36 cellular contexts compared by ENCODE assay signal in the genomic region with DNA sequence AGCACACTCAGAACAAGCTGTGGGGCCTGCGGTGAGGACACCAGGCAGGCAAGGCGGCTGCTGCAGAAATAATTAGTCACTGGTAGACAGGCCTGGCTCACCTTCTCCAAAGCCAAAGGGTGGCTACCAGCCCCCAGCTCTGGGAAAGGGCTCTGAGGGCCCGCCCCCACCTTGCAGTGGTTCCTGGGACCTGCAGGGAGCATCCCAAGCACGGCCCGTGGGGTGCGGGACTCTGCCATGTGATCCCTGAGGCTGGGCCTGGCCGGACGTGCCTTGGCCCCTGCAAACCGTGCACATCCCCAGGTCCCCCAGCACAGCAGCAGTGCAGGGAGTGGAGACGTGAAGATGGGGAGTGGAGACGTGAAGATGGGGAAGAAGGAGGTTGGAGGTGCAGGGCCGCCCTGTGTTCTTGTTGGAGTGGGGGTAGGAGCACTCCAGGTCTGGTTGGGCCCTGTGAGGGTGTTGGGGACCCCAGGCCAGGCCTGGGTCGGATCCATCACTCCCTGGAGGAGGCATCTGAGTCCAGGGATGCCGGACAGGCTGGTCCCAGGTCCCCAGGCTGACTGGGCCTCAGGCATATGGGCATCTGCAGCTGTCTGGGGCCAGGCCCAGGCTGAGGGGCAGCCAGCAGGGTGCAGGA.
"Had no signal": no experiment of that assay in that cellular context is flagged by ENCODE, and none has a peak within 500 bp of the region (broad histone marks: within the 10 kb centered on the region; RNA-seq: fewer than 3 reads in every experiment).

No MANE protein-coding gene starts in this region.

- DNase-seq: activated CD4-positive, alpha-beta memory T cell treated with anti-CD3 and anti-CD28 coated beads for 36 hours; activated CD4-positive, alpha-beta T cell treated with anti-CD3 and anti-CD28 coated beads for 36 hours; activated CD4-positive, alpha-beta T cell treated with anti-CD3 and anti-CD28 coated beads, Interleukin-2, amount 10 ng/mL, durations not matched to agents 24 days and 14 days; activated CD4-positive, CD25-positive, alpha-beta regulatory T cell; activated CD4-positive, CD25-positive, alpha-beta regulatory T cell treated with anti-CD3 and anti-CD28 coated beads, Interleukin-2, amount 50 U/mL, for 72 hours; activated CD8-positive, alpha-beta memory T cell treated with anti-CD3 and anti-CD28 coated beads, Interleukin-2, amount 10 ng/mL, durations not matched to agents 7 days and 5 days; activated CD8-positive, alpha-beta memory T cell treated with anti-CD3 and anti-CD28 coated beads, Interleukin-2, amount 50 U/mL, for 4 hours; activated CD8-positive, alpha-beta T cell treated with anti-CD3 and anti-CD28 coated beads, Interleukin-2, amount 10 ng/mL, durations not matched to agents 7 days and 5 days; activated effector memory CD4-positive, alpha-beta T cell treated with anti-CD3 and anti-CD28 coated beads, Interleukin-2, amount 50 U/mL, for 16 hours; activated naive CD4-positive, alpha-beta T cell treated with anti-CD3 and anti-CD28 coated beads for 36 hours; activated naive CD8-positive, alpha-beta T cell treated with anti-CD3 and anti-CD28 coated beads for 36 hours; activated naive CD8-positive, alpha-beta T cell treated with anti-CD3 and anti-CD28 coated beads, Interleukin-2, amount 50 U/mL, for 24 hours; activated T-cell treated with anti-CD3 and anti-CD28 coated beads, Interleukin-2, amount 50 U/mL, for 1 hour; activated T-cell treated with anti-CD3 and anti-CD28 coated beads, Interleukin-2, amount 50 U/mL, for 48 hours; adrenal gland; amygdala; aorta; body of pancreas; caudate nucleus; cortex of kidney; dermis blood vessel endothelial cell; effector CD4-positive, alpha-beta T cell; effector memory CD8-positive, alpha-beta T cell; erythroblast; foreskin melanocyte; T-helper 1 cell; T-helper 17 cell; T1000; WERI-Rb-1 had no signal

- H3K9me3 ChIP-seq: adrenal gland, body of pancreas, esophagus muscularis mucosa, gastroesophageal sphincter had no signal

- H3K36me3 ChIP-seq: adrenal gland, esophagus muscularis mucosa, gastroesophageal sphincter, WERI-Rb-1 had no signal

- H3K4me1 ChIP-seq: adrenal gland had no signal

- H3K27me3 ChIP-seq: adrenal gland, body of pancreas, esophagus muscularis mucosa, gastroesophageal sphincter had no signal

- H3K36me3 Mint-ChIP-seq: activated CD4-positive, alpha-beta memory T cell treated with anti-CD3 and anti-CD28 coated beads for 36 hours; activated CD8-positive, alpha-beta memory T cell treated with anti-CD3 and anti-CD28 coated beads, Interleukin-2, amount 10 ng/mL, durations not matched to agents 7 days and 5 days; activated naive CD4-positive, alpha-beta T cell treated with anti-CD3 and anti-CD28 coated beads, Interleukin-2, amount 50 U/mL, for 24 hours; activated naive CD8-positive, alpha-beta T cell treated with anti-CD3 and anti-CD28 coated beads for 36 hours had no signal

- H3K27ac Mint-ChIP-seq: activated CD4-positive, alpha-beta memory T cell treated with anti-CD3 and anti-CD28 coated beads for 36 hours; activated CD4-positive, alpha-beta T cell treated with anti-CD3 and anti-CD28 coated beads for 36 hours; activated CD4-positive, alpha-beta T cell treated with anti-CD3 and anti-CD28 coated beads, Interleukin-2, amount 10 ng/mL, durations not matched to agents 24 days and 14 days; activated CD8-positive, alpha-beta memory T cell treated with anti-CD3 and anti-CD28 coated beads, Interleukin-2, amount 10 ng/mL, durations not matched to agents 7 days and 5 days; activated CD8-positive, alpha-beta T cell treated with anti-CD3 and anti-CD28 coated beads, Interleukin-2, amount 10 ng/mL, durations not matched to agents 7 days and 5 days; activated naive CD4-positive, alpha-beta T cell treated with anti-CD3 and anti-CD28 coated beads for 36 hours; activated naive CD4-positive, alpha-beta T cell treated with anti-CD3 and anti-CD28 coated beads, Interleukin-2, amount 50 U/mL, for 24 hours; activated naive CD8-positive, alpha-beta T cell treated with anti-CD3 and anti-CD28 coated beads for 36 hours; activated naive CD8-positive, alpha-beta T cell treated with anti-CD3 and anti-CD28 coated beads, Interleukin-2, amount 50 U/mL, for 24 hours; activated T-helper 1 cell treated with anti-CD3 and anti-CD28 coated beads, Interleukin-12 subunit alpha, Interleukin-12 subunit beta, Interleukin-2, Interleukin-4 antibody, amounts not matched to agents 30 ng/mL and 10 ng/mL and 1 ng/mL, durations not matched to agents 14 hours and 24 hours and 36 hours; activated T-helper 2 cell treated with anti-CD3 and anti-CD28 coated beads, Interferon-gamma antibody, Interleukin-2, Interleukin-4, amounts not matched to agents 10 μg/mL and 5 μg/mL and 100 μg/mL, durations not matched to agents 14 hours and 24 hours and 36 hours; T-helper 17 cell; T-helper 2 cell treated with Interferon-gamma antibody and Interleukin-4, amounts not matched to agents 5 μg/mL and 100 μg/mL, for 36 hours had no signal

- FAIRE-seq: colon had no signal

- H3K27ac ChIP-seq: adrenal gland, body of pancreas, esophagus muscularis mucosa, gastroesophageal sphincter, WERI-Rb-1 had no signal

- H3K4me1 Mint-ChIP-seq: activated CD4-positive, alpha-beta T cell treated with anti-CD3 and anti-CD28 coated beads for 36 hours; activated CD4-positive, alpha-beta T cell treated with anti-CD3 and anti-CD28 coated beads, Interleukin-2, amount 10 ng/mL, durations not matched to agents 24 days and 14 days; activated CD8-positive, alpha-beta memory T cell treated with anti-CD3 and anti-CD28 coated beads, Interleukin-2, amount 10 ng/mL, durations not matched to agents 7 days and 5 days; activated naive CD4-positive, alpha-beta T cell treated with anti-CD3 and anti-CD28 coated beads, Interleukin-2, amount 50 U/mL, for 24 hours; activated naive CD8-positive, alpha-beta T cell treated with anti-CD3 and anti-CD28 coated beads, Interleukin-2, amount 50 U/mL, for 24 hours; T-helper 17 cell had no signal

- H3K4me3 ChIP-seq: adrenal gland, body of pancreas, esophagus muscularis mucosa, gastroesophageal sphincter had no signal

- H3K4me3 Mint-ChIP-seq: activated CD4-positive, alpha-beta memory T cell treated with anti-CD3 and anti-CD28 coated beads for 36 hours; activated CD4-positive, alpha-beta T cell treated with anti-CD3 and anti-CD28 coated beads for 36 hours; activated CD4-positive, alpha-beta T cell treated with anti-CD3 and anti-CD28 coated beads, Interleukin-2, amount 10 ng/mL, durations not matched to agents 24 days and 14 days; activated CD8-positive, alpha-beta memory T cell treated with anti-CD3 and anti-CD28 coated beads, Interleukin-2, amount 10 ng/mL, durations not matched to agents 7 days and 5 days; activated CD8-positive, alpha-beta T cell treated with anti-CD3 and anti-CD28 coated beads, Interleukin-2, amount 10 ng/mL, durations not matched to agents 7 days and 5 days; activated naive CD4-positive, alpha-beta T cell treated with anti-CD3 and anti-CD28 coated beads for 36 hours; activated naive CD4-positive, alpha-beta T cell treated with anti-CD3 and anti-CD28 coated beads, Interleukin-2, amount 50 U/mL, for 24 hours; activated naive CD8-positive, alpha-beta T cell treated with anti-CD3 and anti-CD28 coated beads for 36 hours; activated naive CD8-positive, alpha-beta T cell treated with anti-CD3 and anti-CD28 coated beads, Interleukin-2, amount 50 U/mL, for 24 hours; activated T-helper 1 cell treated with anti-CD3 and anti-CD28 coated beads, Interleukin-12 subunit alpha, Interleukin-12 subunit beta, Interleukin-2, Interleukin-4 antibody, amounts not matched to agents 30 ng/mL and 10 ng/mL and 1 ng/mL, durations not matched to agents 14 hours and 24 hours and 36 hours; effector memory CD8-positive, alpha-beta T cell; T-helper 17 cell; T-helper 2 cell treated with Interferon-gamma antibody and Interleukin-4, amounts not matched to agents 5 μg/mL and 100 μg/mL, for 36 hours had no signal

- H3K27me3 Mint-ChIP-seq: activated CD4-positive, alpha-beta memory T cell treated with anti-CD3 and anti-CD28 coated beads for 36 hours; activated CD4-positive, alpha-beta T cell treated with anti-CD3 and anti-CD28 coated beads for 36 hours; activated CD4-positive, alpha-beta T cell treated with anti-CD3 and anti-CD28 coated beads, Interleukin-2, amount 10 ng/mL, durations not matched to agents 24 days and 14 days; activated CD8-positive, alpha-beta memory T cell treated with anti-CD3 and anti-CD28 coated beads, Interleukin-2, amount 10 ng/mL, durations not matched to agents 7 days and 5 days; activated naive CD4-positive, alpha-beta T cell treated with anti-CD3 and anti-CD28 coated beads, Interleukin-2, amount 50 U/mL, for 24 hours; activated naive CD8-positive, alpha-beta T cell treated with anti-CD3 and anti-CD28 coated beads for 36 hours; activated naive CD8-positive, alpha-beta T cell treated with anti-CD3 and anti-CD28 coated beads, Interleukin-2, amount 50 U/mL, for 24 hours; effector memory CD8-positive, alpha-beta T cell; T-helper 17 cell had no signal

- ATAC-seq: activated CD4-positive, alpha-beta T cell treated with anti-CD3 and anti-CD28 coated beads for 36 hours; activated CD8-positive, alpha-beta memory T cell treated with anti-CD3 and anti-CD28 coated beads, Interleukin-2, amount 10 ng/mL, durations not matched to agents 7 days and 5 days; activated CD8-positive, alpha-beta T cell treated with anti-CD3 and anti-CD28 coated beads, Interleukin-2, amount 10 ng/mL, durations not matched to agents 7 days and 5 days; activated naive CD8-positive, alpha-beta T cell treated with anti-CD3 and anti-CD28 coated beads, Interleukin-2, amount 50 U/mL, for 24 hours; body of pancreas; effector memory CD8-positive, alpha-beta T cell; gastroesophageal sphincter; T-helper 17 cell had no signal

- H3K9me3 Mint-ChIP-seq: activated naive CD4-positive, alpha-beta T cell treated with anti-CD3 and anti-CD28 coated beads, Interleukin-2, amount 50 U/mL, for 24 hours; effector memory CD8-positive, alpha-beta T cell had no signal
